14 cellular contexts compared by ENCODE assay signal in the genomic region with DNA sequence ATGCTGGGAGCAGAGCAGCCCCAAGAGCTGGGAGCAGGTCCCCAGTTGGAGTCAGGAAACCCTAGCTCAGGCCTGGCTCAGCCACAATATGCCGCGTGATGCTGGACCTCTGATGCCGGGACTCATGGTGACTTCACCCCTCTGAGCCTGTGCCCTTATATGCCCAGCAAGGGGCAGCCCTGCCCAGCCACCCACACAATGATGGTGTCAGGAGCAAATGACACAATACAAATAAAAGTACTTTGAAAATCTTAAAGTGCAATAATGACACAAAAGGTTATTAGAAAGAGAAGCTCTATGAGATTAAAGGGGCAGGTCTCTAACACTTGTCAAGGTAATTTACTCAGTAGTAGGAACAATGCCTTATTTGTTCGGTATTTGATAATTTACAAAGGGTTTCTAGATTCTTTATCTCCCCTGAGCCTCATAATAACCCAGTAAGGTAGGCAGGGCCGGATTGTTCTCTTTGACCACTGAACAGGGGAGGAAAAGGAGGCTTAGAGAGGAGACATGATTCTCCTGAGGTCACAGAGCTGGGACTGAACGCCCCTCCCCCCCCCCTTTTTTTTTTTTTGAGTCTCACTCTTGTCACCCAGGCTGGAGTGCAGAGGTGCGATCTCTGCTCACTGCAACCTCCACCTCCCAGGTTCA. TPM values are rescaled to one million over a fixed set of nuclear protein-coding genes. Genes with fewer than 3 reads are reported as not detected.
DNase-seq lines count a peak whose midpoint lies in the region; ATAC-seq and TF ChIP-seq lines count a peak whose summit lies in the region.
"Had no signal": no experiment of that assay in that cellular context is flagged by ENCODE, and none has a peak within 500 bp of the region (broad histone marks: within the 10 kb centered on the region; RNA-seq: fewer than 3 reads in every experiment).

No MANE protein-coding gene starts in this region.

- no peak for TF ChIP-seq CTCF in RWPE1 (conservative IDR thresholded peaks at IDR 0.05; ENCODE audit: low read depth)

- no peaks in the 10 kb centered on the region for H3K27me3 ChIP-seq in skeletal muscle satellite cell (ENCODE audit: control insufficient read depth, insufficient read depth, low read length)
- H3K27me3 ChIP-seq: BE2C, uterus had no signal

- H3K36me3 Mint-ChIP-seq in activated CD8-positive, alpha-beta memory T cell treated with anti-CD3 and anti-CD28 coated beads, Interleukin-2, amount 10 ng/mL, durations not matched to agents 7 days and 5 days = no peaks in the 10 kb centered on the region
- H3K36me3 Mint-ChIP-seq: activated naive CD4-positive, alpha-beta T cell treated with anti-CD3 and anti-CD28 coated beads, Interleukin-2, amount 50 U/mL, for 72 hours had no signal

- H3K9me3 ChIP-seq in skeletal muscle satellite cell (replicated peaks; ENCODE audit: low read length) = peaks cover 3% of the 10 kb centered on the region
- H3K9me3 ChIP-seq: BE2C, uterus had no signal

- H3K36me3 ChIP-seq in skeletal muscle satellite cell (ENCODE audit: insufficient read depth, low read length) = no peaks in the 10 kb centered on the region
- H3K36me3 ChIP-seq: BE2C, uterus had no signal

- peaks cover 7% of the 10 kb centered on the region for H3K4me1 Mint-ChIP-seq in activated CD8-positive, alpha-beta memory T cell treated with anti-CD3 and anti-CD28 coated beads, Interleukin-2, amount 10 ng/mL, durations not matched to agents 7 days and 5 days

- no peak overlapping the region for H3K9ac ChIP-seq in skeletal muscle satellite cell (ENCODE audit: low read depth, low read length)

- CTCF ChIA-PET in RWPE1 (lab: Yijun Ruan, JAX) = interaction anchor here (0.6 kb wide), 2 partner anchors 9 to 85 kb away, joined by 3 to 5 read pairs; no protein-coding TSS in a partner anchor
- CTCF ChIA-PET in activated CD8-positive, alpha-beta memory T cell treated with anti-CD3 and anti-CD28 coated beads, Interleukin-2, amount 10 ng/mL, durations not matched to agents 7 days and 5 days (lab: Charles Lee) = interaction anchor here (1.5 to 1.7 kb wide), 2 partner anchors 9 to 145 kb away, joined by 4 to 5 read pairs; no protein-coding TSS in a partner anchor

- no peak overlapping the region for H3K4me3 Mint-ChIP-seq in activated CD8-positive, alpha-beta memory T cell treated with anti-CD3 and anti-CD28 coated beads, Interleukin-2, amount 10 ng/mL, durations not matched to agents 7 days and 5 days
- H3K4me3 Mint-ChIP-seq: T-helper 1 cell treated with Interleukin-12 subunit alpha and Interleukin-12 subunit beta and Interleukin-4 antibody, amounts not matched to agents 30 μg/mL and 1 μg/mL, for 36 hours had no signal

- peaks cover 5% of the 10 kb centered on the region for H3K27me3 Mint-ChIP-seq in activated CD8-positive, alpha-beta memory T cell treated with anti-CD3 and anti-CD28 coated beads, Interleukin-2, amount 10 ng/mL, durations not matched to agents 7 days and 5 days

- no peak overlapping the region for H3K27ac Mint-ChIP-seq in activated CD8-positive, alpha-beta memory T cell treated with anti-CD3 and anti-CD28 coated beads, Interleukin-2, amount 10 ng/mL, durations not matched to agents 7 days and 5 days
- H3K27ac Mint-ChIP-seq: activated naive CD4-positive, alpha-beta T cell treated with anti-CD3 and anti-CD28 coated beads, Interleukin-2, amount 50 U/mL, for 72 hours; T-helper 1 cell treated with Interleukin-12 subunit alpha and Interleukin-12 subunit beta and Interleukin-4 antibody, amounts not matched to agents 30 μg/mL and 1 μg/mL, for 36 hours had no signal

- POLR2A ChIA-PET in RWPE1 (lab: Yijun Ruan, JAX; ENCODE audit: low non-redundant PET) = no interaction called here

- intact Hi-C loops in head of caudate nucleus (cut with DNase I) = no loop called here

- peak overlapping the region; percentile 21 for H3K4me2 ChIP-seq in skeletal muscle satellite cell (ENCODE audit: low read length)

- H3K4me3 ChIP-seq in skeletal muscle satellite cell (ENCODE audit: low read length) = no peak overlapping the region
- H3K4me3 ChIP-seq: uterus had no signal

- peak overlapping the region; percentile 86 for H3K27ac ChIP-seq in RWPE1
- H3K27ac ChIP-seq: uterus had no signal

- H3K4me1 ChIP-seq in skeletal muscle satellite cell (ENCODE audit: control insufficient read depth, insufficient read depth, low read length) = peaks cover 44% of the 10 kb centered on the region
- H3K4me1 ChIP-seq: BE2C, uterus had no signal

- no peak for ATAC-seq in GM21825 (IDR thresholded peaks at IDR 0.05; ENCODE audit: unreplicated experiment)
- ATAC-seq in HG03095 (IDR thresholded peaks at IDR 0.05; ENCODE audit: unreplicated experiment) = no peak
- ATAC-seq in activated CD8-positive, alpha-beta memory T cell treated with anti-CD3 and anti-CD28 coated beads, Interleukin-2, amount 10 ng/mL, durations not matched to agents 7 days and 5 days = no peak

- peak; percentile 49 for DNase-seq in Daoy (ENCODE audit: low read depth)
- DNase-seq in RWPE1 (ENCODE audit: low spot score) = no peak
- peak in 22 of 42 donors; percentile 25 to 87 (median 54) for DNase-seq in head of caudate nucleus
- no peak for DNase-seq in iPS-NIHi7 (ENCODE audit: extremely low spot score)
- DNase-seq in activated CD8-positive, alpha-beta memory T cell treated with anti-CD3 and anti-CD28 coated beads, Interleukin-2, amount 10 ng/mL, durations not matched to agents 7 days and 5 days = no peak
- DNase-seq: BE2C, GF-D8, NCI-H1092 treated with DMSO at 0.1 percent for 48 hours, uterus had no signal

- no peaks in the 10 kb centered on the region for H3K9me3 Mint-ChIP-seq in activated CD8-positive, alpha-beta memory T cell treated with anti-CD3 and anti-CD28 coated beads, Interleukin-2, amount 10 ng/mL, durations not matched to agents 7 days and 5 days (ENCODE audit: low read depth)
- H3K9me3 Mint-ChIP-seq: activated naive CD4-positive, alpha-beta T cell treated with anti-CD3 and anti-CD28 coated beads, Interleukin-2, amount 50 U/mL, for 72 hours; T-helper 1 cell treated with Interleukin-12 subunit alpha and Interleukin-12 subunit beta and Interleukin-4 antibody, amounts not matched to agents 30 μg/mL and 1 μg/mL, for 36 hours had no signal

RNA-seq across cellular contexts. Expression of gene KIF3C, which starts 18.4 kb away (rescaled TPM):
- total RNA-seq in Daoy (2014; rRNA removed; shearing (Covaris generic)) = 7.8 and 16.9 TPM in 2 replicates
- total RNA-seq in skeletal muscle satellite cell (2012; rRNA removed) = 6.8 and 8.7 TPM in 2 replicates
- total RNA-seq in activated CD8-positive, alpha-beta memory T cell treated with anti-CD3 and anti-CD28 coated beads, Interleukin-2, amount 10 ng/mL, durations not matched to agents 7 days and 5 days = 10 to 100 TPM; 12.4 to 15.4 TPM

RNA-seq across cellular contexts. Expression of gene RAB10, which starts 33.2 kb away (rescaled TPM):
- 117 and 158 TPM in 2 replicates for total RNA-seq in Daoy (2014; rRNA removed; shearing (Covaris generic))
- 144 and 152 TPM in 2 replicates for total RNA-seq in skeletal muscle satellite cell (2012; rRNA removed)
- total RNA-seq in activated CD8-positive, alpha-beta memory T cell treated with anti-CD3 and anti-CD28 coated beads, Interleukin-2, amount 10 ng/mL, durations not matched to agents 7 days and 5 days = 100 to 1,000 TPM; 121 to 128 TPM

Comparison
In these comparisons a context has a peak if more than half of its experiments do, and no peak if none do; other contexts are left out.
1. DNase-seq: peak in Daoy (single experiment) and head of caudate nucleus (22 of 42); none in RWPE1 (single experiment), iPS-NIHi7 (single experiment) and activated CD8-positive, alpha-beta memory T cell treated with anti-CD3 and anti-CD28 coated beads, Interleukin-2, amount 10 ng/mL, durations not matched to agents 7 days and 5 days (single experiment).